1 cellular context compared by ENCODE assay signal in genomic region chr6:65558071-65558470, GRCh38.
TF ChIP-seq lines count a peak whose summit lies in the region.

No MANE protein-coding gene starts in this region.

TF ChIP-seq in HepG2, 621 proteins besides CTCF, POLR2A, EP300 and RAD21 (continued from another document):
- TF ChIP-seq ZBED4 (CRISPR knock-in tag; IDR thresholded peaks at IDR 0.05; ENCODE audit: borderline replicate concordance) = no peak
- no peak for TF ChIP-seq ZBTB14 (CRISPR knock-in tag; IDR thresholded peaks at IDR 0.05)
- TF ChIP-seq MAFG (CRISPR knock-in tag; IDR thresholded peaks at IDR 0.05) = no peak
- no peak for TF ChIP-seq JARID2 (CRISPR knock-in tag; IDR thresholded peaks at IDR 0.05; ENCODE audit: insufficient replicate concordance)
- no peak for TF ChIP-seq CBX5 (CRISPR knock-in tag; IDR thresholded peaks at IDR 0.05; ENCODE audit: borderline replicate concordance)
- TF ChIP-seq TP53 (CRISPR knock-in tag; conservative IDR thresholded peaks at IDR 0.05) = no peak
TF ChIP-seq in HepG2: peak in this region for 0.
